ENCODE assay signal across 9 cellular contexts in the genomic region with DNA sequence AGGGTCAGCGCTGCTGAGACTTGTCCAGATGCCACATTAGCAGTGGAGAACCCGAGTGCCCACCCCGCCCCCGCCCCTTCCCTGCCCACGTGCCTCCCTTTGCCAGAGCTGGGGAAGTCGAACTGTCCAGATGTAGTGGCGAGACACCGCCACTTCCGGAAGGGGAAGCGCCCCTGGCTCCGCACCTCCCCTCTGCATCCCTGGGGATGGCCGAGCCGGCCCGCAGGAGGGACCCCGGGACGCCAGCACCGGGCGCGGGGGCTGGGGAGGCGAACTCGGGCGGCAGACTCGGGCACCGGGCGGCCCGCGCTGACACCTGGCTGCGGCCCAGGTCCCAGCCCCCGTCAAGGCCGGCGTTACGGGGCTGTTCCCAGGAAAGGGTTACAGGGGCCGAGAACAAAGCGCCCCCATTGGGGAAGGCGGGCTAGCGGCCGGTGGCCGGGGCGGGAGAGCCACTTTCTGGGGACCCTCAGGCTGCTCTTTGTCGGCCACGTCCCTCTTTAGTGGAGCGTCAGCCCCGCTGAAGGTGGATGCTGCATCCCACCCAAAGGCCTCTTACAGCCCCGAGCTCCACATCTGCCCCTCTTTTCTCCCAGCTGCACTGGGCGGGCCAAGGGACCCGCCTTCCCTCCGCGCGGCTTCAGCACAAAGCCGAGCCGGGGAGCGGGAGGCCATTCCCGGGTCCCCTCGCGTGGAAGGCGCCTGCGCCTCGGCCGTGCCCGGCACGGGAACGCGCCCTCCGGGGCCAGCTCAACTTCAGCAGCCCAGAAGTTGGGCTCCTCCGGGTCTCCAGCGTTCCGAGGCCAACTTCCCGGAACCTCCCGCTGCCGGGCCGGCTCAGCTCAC. TPM values are rescaled to one million over a fixed set of nuclear protein-coding genes. Genes with fewer than 3 reads are reported as not detected.
DNase-seq lines count a peak whose midpoint lies in the region; TF ChIP-seq lines count a peak whose summit lies in the region.
"Had no signal": no experiment of that assay in that cellular context is flagged by ENCODE, and none has a peak within 500 bp of the region (broad histone marks: within the 10 kb centered on the region; RNA-seq: fewer than 3 reads in every experiment).

No MANE protein-coding gene starts in this region.

- in situ Hi-C loops in brain microvascular endothelial cell (cut with HindIII; ENCODE audit: low pct_ligation_motif_present, low sequenced_read_pairs): loop anchor here (10.0 kb wide), 1 partner anchor 89 kb away; no protein-coding TSS in a partner anchor

- H3K9ac ChIP-seq in stomach smooth muscle (ENCODE audit: low read length in 2 of 2): peak overlapping the region; percentile 58 to 64

- H3K27ac ChIP-seq in brain microvascular endothelial cell (no peak overlapping the region), stomach smooth muscle (ENCODE audit: low read length) (no peak overlapping the region)

- DNase-seq in NCI-H1417 (lab: John Stamatoyannopoulos, UW) (peak; percentile 84 to 88 (median 85)), NCI-H1417 treated with DMSO at 0.1 percent for 48 hours (lab: John Stamatoyannopoulos, UW) (no peak), HEK293T (ENCODE audit: extremely low spot score) (peak; percentile 49), NCI-H345 (lab: John Stamatoyannopoulos, UW) (peak; percentile 69), brain microvascular endothelial cell (no peak), kidney epithelial cell (ENCODE audit: low read depth) (no peak)
- no peak for DNase-seq in activated effector memory CD4-positive, alpha-beta T cell treated with anti-CD3 and anti-CD28 coated beads, Interleukin-2, amount 50 U/mL, for 16 hours
- DNase-seq: DND-41 had no signal

- peak overlapping the region; percentile 68 for H3K4me3 ChIP-seq in brain microvascular endothelial cell (ENCODE audit: low read depth, low read length)
- H3K4me3 ChIP-seq in kidney epithelial cell (ENCODE audit: low read depth, low read length): peak overlapping the region; percentile 73
- H3K4me3 ChIP-seq in stomach smooth muscle (ENCODE audit: low read length in 2 of 2): peak overlapping the region; percentile 67 to 79

- no peaks in the 10 kb centered on the region for H3K27me3 ChIP-seq in brain microvascular endothelial cell (replicated peaks)
- H3K27me3 ChIP-seq in kidney epithelial cell (ENCODE audit: control insufficient read depth, insufficient read depth, low read length): no peaks in the 10 kb centered on the region
- peaks cover 3 to 9% of the 10 kb centered on the region in 2 donors for H3K27me3 ChIP-seq in stomach smooth muscle (ENCODE audit: control insufficient read depth in 1 of 2, insufficient read depth in 2 of 2, low read length in 2 of 2)

- no peak for TF ChIP-seq CTCF in brain microvascular endothelial cell (IDR thresholded peaks at IDR 0.05; ENCODE audit: low read depth, low read length, missing control alignments)
- no peak for TF ChIP-seq CTCF in kidney epithelial cell (IDR thresholded peaks at IDR 0.05; ENCODE audit: insufficient read depth, low read length, poor library complexity, severe bottlenecking)

- POLR2A ChIA-PET in HEK293T (lab: Yijun Ruan, JAX): interaction anchor here (0.7 to 2.2 kb wide), 6 partner anchors 9 to 88 kb away, joined by 3 to 13 read pairs (median 4); no protein-coding TSS in a partner anchor

- H3K36me3 ChIP-seq in brain microvascular endothelial cell (replicated peaks) (no peaks in the 10 kb centered on the region), kidney epithelial cell (ENCODE audit: control insufficient read depth, insufficient read depth, low read length) (no peaks in the 10 kb centered on the region), stomach smooth muscle (ENCODE audit: control insufficient read depth in 2 of 2, insufficient read depth in 2 of 2, low read length in 2 of 2) (no peaks in the 10 kb centered on the region)

- H3K9me3 ChIP-seq in stomach smooth muscle (ENCODE audit: control insufficient read depth in 2 of 2, low read length in 2 of 2): no peaks in the 10 kb centered on the region

- peaks cover 27% of the 10 kb centered on the region for H3K4me1 ChIP-seq in stomach smooth muscle (ENCODE audit: control insufficient read depth, insufficient read depth, low read length)

- CTCF ChIA-PET in HEK293T (lab: Yijun Ruan, JAX): no interaction called here

TF ChIP-seq in HEK293T, 16 proteins besides CTCF, POLR2A, EP300 and RAD21:
- TF ChIP-seq NFRKB (IDR thresholded peaks at IDR 0.05) (no peak), L3MBTL2 (conservative IDR thresholded peaks at IDR 0.05) (peak; percentile 18; the same call in 1 of the 2 replicates), SUZ12 (IDR thresholded peaks at IDR 0.05) (no peak)

RNA-seq across cellular contexts. Expression of a gene that starts 1.4 kb away (rescaled TPM):
- 184 and 187 TPM in 2 replicates for total RNA-seq in kidney epithelial cell

Comparison
In these comparisons a context has a peak if more than half of its experiments do, and no peak if none do; other contexts are left out.
1. DNase-seq: peak in NCI-H1417 (3 of 3), HEK293T (single experiment) and NCI-H345 (single experiment); none in NCI-H1417 treated with DMSO at 0.1 percent for 48 hours (single experiment), brain microvascular endothelial cell (single experiment), kidney epithelial cell (single experiment) and activated effector memory CD4-positive, alpha-beta T cell treated with anti-CD3 and anti-CD28 coated beads, Interleukin-2, amount 50 U/mL, for 16 hours (single experiment).
2. Peak in every context shown above with its lines, with median percentiles within 50 percentile points of each other: H3K4me3 ChIP-seq.